In genomic region chr3:42098171-42098570, GRCh38 we compare ENCODE assay signal across 15 cellular contexts. TPM values are rescaled to one million over a fixed set of nuclear protein-coding genes. Genes with fewer than 3 reads are reported as not detected.
A peak's percentile ranks its signal among the peaks of the same experiment; 100 is the strongest.
DNase-seq lines count a peak whose midpoint lies in the region; ATAC-seq and TF ChIP-seq lines count a peak whose summit lies in the region.
"Had no signal": no experiment of that assay in that cellular context is flagged by ENCODE, and none has a peak within 500 bp of the region (broad histone marks: within the 10 kb centered on the region; RNA-seq: fewer than 3 reads in every experiment).

No MANE protein-coding gene starts in this region.

- no peaks in the 10 kb centered on the region for H3K27me3 Mint-ChIP-seq in MCF 10A (ENCODE audit: insufficient read depth, unreplicated experiment)
- H3K27me3 Mint-ChIP-seq in brain: no peaks in the 10 kb centered on the region

- H3K4me1 ChIP-seq in breast epithelium: no peaks in the 10 kb centered on the region
- peaks cover 48% of the 10 kb centered on the region for H3K4me1 ChIP-seq in upper lobe of right lung

- no peaks in the 10 kb centered on the region for H3K27me3 ChIP-seq in breast epithelium
- H3K27me3 ChIP-seq in upper lobe of right lung: no peaks in the 10 kb centered on the region
- H3K27me3 ChIP-seq: dorsolateral prefrontal cortex, Peyer's patch had no signal

- BruUV-seq in MCF 10A (replicated peaks; lab: Mats Ljungman, UMichigan): no TSS peak

- peaks cover 22% of the 10 kb centered on the region for H3K36me3 Mint-ChIP-seq in MCF 10A (ENCODE audit: insufficient read depth, unreplicated experiment)
- peaks cover 21% of the 10 kb centered on the region for H3K36me3 Mint-ChIP-seq in brain
- H3K36me3 Mint-ChIP-seq in stimulated activated effector memory CD8-positive, alpha-beta T cell treated with anti-CD3 and anti-CD28 coated beads, Interleukin-12 subunit alpha, Interleukin-12 subunit beta, amount 100 ng/mL, for 72 hours: peaks cover 18% of the 10 kb centered on the region

- TF ChIP-seq POLR2A in breast epithelium (IDR thresholded peaks at IDR 0.05): no peak

- TF ChIP-seq CTCF in MCF 10A (IDR thresholded peaks at IDR 0.05; ENCODE audit: unreplicated experiment): no peak
- no peak for TF ChIP-seq CTCF in breast epithelium (IDR thresholded peaks at IDR 0.05)
- TF ChIP-seq CTCF in brain (conservative IDR thresholded peaks at IDR 0.05): no peak
- TF ChIP-seq CTCF in upper lobe of right lung (IDR thresholded peaks at IDR 0.05): no peak

- peaks cover 49% of the 10 kb centered on the region for H3K4me1 Mint-ChIP-seq in MCF 10A (ENCODE audit: insufficient read depth, unreplicated experiment)
- peaks cover 48% of the 10 kb centered on the region for H3K4me1 Mint-ChIP-seq in brain
- H3K4me1 Mint-ChIP-seq in stimulated activated effector memory CD8-positive, alpha-beta T cell treated with anti-CD3 and anti-CD28 coated beads, Interleukin-12 subunit alpha, Interleukin-12 subunit beta, amount 100 ng/mL, for 72 hours: peaks cover 14% of the 10 kb centered on the region

- H3K9me3 Mint-ChIP-seq in MCF 10A (ENCODE audit: unreplicated experiment) (no peaks in the 10 kb centered on the region), brain (peaks cover 0 to 4% (median 2%) of the 10 kb centered on the region in 5 experiments)
- H3K9me3 Mint-ChIP-seq in stimulated activated effector memory CD8-positive, alpha-beta T cell treated with anti-CD3 and anti-CD28 coated beads, Interleukin-12 subunit alpha, Interleukin-12 subunit beta, amount 100 ng/mL, for 72 hours: no peaks in the 10 kb centered on the region

- H3K4me3 ChIP-seq in breast epithelium: no peak overlapping the region
- no peak overlapping the region for H3K4me3 ChIP-seq in upper lobe of right lung
- H3K4me3 ChIP-seq: lung, Peyer's patch had no signal

- H3K27ac Mint-ChIP-seq in MCF 10A (ENCODE audit: low read depth, unreplicated experiment) (peak overlapping the region; percentile 8), brain (peak overlapping the region; percentile 52 to 80 (median 68))
- H3K27ac Mint-ChIP-seq in stimulated activated effector memory CD8-positive, alpha-beta T cell treated with anti-CD3 and anti-CD28 coated beads, Interleukin-12 subunit alpha, Interleukin-12 subunit beta, amount 100 ng/mL, for 72 hours: peak overlapping the region; percentile 64
- H3K27ac Mint-ChIP-seq: activated CD8-positive, alpha-beta T cell treated with anti-CD3 and anti-CD28 coated beads, Interleukin-2, amount 10 ng/mL, durations not matched to agents 7 days and 5 days had no signal

- DNase-seq in MCF 10A (ENCODE audit: unreplicated experiment) (no peak), breast epithelium (ENCODE audit: low spot score in 2 of 2) (no peak), left kidney (ENCODE audit: low read depth, low spot score) (peak; percentile 23), NCI-H2171 treated with DMSO at 0.1 percent for 48 hours (lab: John Stamatoyannopoulos, UW) (no peak), upper lobe of right lung (no peak)
- DNase-seq in stimulated activated effector memory CD8-positive, alpha-beta T cell treated with anti-CD3 and anti-CD28 coated beads, Interleukin-12 subunit alpha, Interleukin-12 subunit beta, amount 100 ng/mL, for 72 hours (ENCODE audit: low spot score in 2 of 2): no peak
- DNase-seq: activated CD8-positive, alpha-beta T cell treated with anti-CD3 and anti-CD28 coated beads, Interleukin-2, amount 10 ng/mL, durations not matched to agents 7 days and 5 days; aorta; dorsolateral prefrontal cortex; NCI-H1694 treated with DMSO at 0.1 percent for 48 hours; NCI-H748 treated with DMSO at 0.1 percent for 48 hours; Peyer's patch had no signal

- intact Hi-C loops in MCF 10A (cut with micrococcal nuclease): loop anchor here (2.0 kb wide), 1 partner anchor 1517 kb away; no protein-coding TSS in a partner anchor
- intact Hi-C loops in breast epithelium (cut with DNase I; ENCODE audit: low total_unique reads): loop anchor here (10.0 kb wide), 1 partner anchor 83 kb away; no protein-coding TSS in a partner anchor
- intact Hi-C loops in upper lobe of right lung (cut with DNase I): loop anchor here (10.0 kb wide), 1 partner anchor 203 kb away; no protein-coding TSS in a partner anchor

- POLR2A ChIA-PET in MCF 10A (lab: Yijun Ruan, JAX): interaction anchor here (0.6 to 1.4 kb wide), 3 partner anchors 18 to 203 kb away, joined by 3 to 4 read pairs (median 3); no protein-coding TSS in a partner anchor

- ATAC-seq in stimulated activated effector memory CD8-positive, alpha-beta T cell treated with anti-CD3 and anti-CD28 coated beads, Interleukin-12 subunit alpha, Interleukin-12 subunit beta, amount 100 ng/mL, for 72 hours: no peak
- ATAC-seq in GM19463 (IDR thresholded peaks at IDR 0.05; ENCODE audit: unreplicated experiment) (no peak), upper lobe of right lung (no peak)
- ATAC-seq: activated CD8-positive, alpha-beta T cell treated with anti-CD3 and anti-CD28 coated beads, Interleukin-2, amount 10 ng/mL, durations not matched to agents 7 days and 5 days had no signal

- no peak overlapping the region for H3K4me3 Mint-ChIP-seq in MCF 10A (ENCODE audit: unreplicated experiment)
- H3K4me3 Mint-ChIP-seq in brain: no peak overlapping the region
- H3K4me3 Mint-ChIP-seq in stimulated activated effector memory CD8-positive, alpha-beta T cell treated with anti-CD3 and anti-CD28 coated beads, Interleukin-12 subunit alpha, Interleukin-12 subunit beta, amount 100 ng/mL, for 72 hours: no peak overlapping the region
- H3K4me3 Mint-ChIP-seq: activated CD8-positive, alpha-beta T cell treated with anti-CD3 and anti-CD28 coated beads, Interleukin-2, amount 10 ng/mL, durations not matched to agents 7 days and 5 days had no signal

- peak overlapping the region in 1 of 2 donors; percentile 32 for H3K27ac ChIP-seq in breast epithelium
- no peak overlapping the region for H3K27ac ChIP-seq in upper lobe of right lung

- CTCF ChIA-PET in MCF 10A (lab: Yijun Ruan, JAX): interaction anchor here (0.6 to 7.8 kb wide), 12 partner anchors 11 to 200 kb away, joined by 3 to 118 read pairs (median 16); partner anchors contain the start of gene ULK4

- no peaks in the 10 kb centered on the region for H3K36me3 ChIP-seq in breast epithelium
- no peaks in the 10 kb centered on the region for H3K36me3 ChIP-seq in upper lobe of right lung
- H3K36me3 ChIP-seq: Peyer's patch had no signal

- H3K9me3 ChIP-seq in breast epithelium (no peaks in the 10 kb centered on the region), upper lobe of right lung (no peaks in the 10 kb centered on the region)
- H3K9me3 ChIP-seq: Peyer's patch had no signal

RNA-seq across cellular contexts. Expression of gene TRAK1, which starts 7.0 kb away (rescaled TPM):
- total RNA-seq in MCF 10A (2022) (32.8 and 33.2 TPM in 2 replicates), breast epithelium (10 to 100 TPM; 29.0 to 53.7 (median 40.6) TPM), upper lobe of right lung (49.6 TPM)
- polyA plus RNA-seq in brain (ENCODE audit: insufficient read depth, low read depth, low replicate concordance): 28.8 TPM

Comparison
In these comparisons a context has a peak if more than half of its experiments do, and no peak if none do; other contexts are left out.
1. H3K27ac Mint-ChIP-seq: peak in every context shown above with its lines; median percentile 68 in brain; 64 in stimulated activated effector memory CD8-positive, alpha-beta T cell treated with anti-CD3 and anti-CD28 coated beads, Interleukin-12 subunit alpha, Interleukin-12 subunit beta, amount 100 ng/mL, for 72 hours; 8 in MCF 10A.